In the genomic region with DNA sequence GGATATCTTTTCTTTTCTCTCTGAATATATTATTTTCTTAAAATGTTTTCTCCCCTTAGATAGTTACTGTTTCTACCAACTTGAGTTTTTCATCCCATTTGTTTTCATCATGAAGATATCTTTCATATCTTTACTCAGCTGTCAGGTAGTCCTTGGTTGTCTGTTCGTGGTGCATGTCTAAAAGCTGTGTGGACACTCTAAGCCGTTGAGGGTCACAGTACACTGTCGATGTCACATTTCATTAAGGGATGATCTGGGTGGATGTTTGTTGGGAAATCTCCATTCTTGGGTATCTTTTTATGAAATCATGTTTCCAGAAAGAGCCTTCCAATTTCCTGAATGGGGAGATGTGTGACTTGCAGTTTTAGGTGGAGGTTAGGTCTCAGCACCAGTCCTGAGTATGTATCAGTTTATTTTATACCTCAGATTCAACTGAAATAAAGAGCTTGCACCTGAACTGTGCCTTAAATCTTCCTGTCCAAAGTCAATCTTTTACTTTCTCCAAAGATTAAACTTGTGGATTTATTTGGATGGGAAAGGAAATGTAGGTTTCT, we compare ENCODE assay signal across 17 cellular contexts. TPM values are rescaled to one million over a fixed set of nuclear protein-coding genes. Genes with fewer than 3 reads are reported as not detected.
A peak's percentile ranks its signal among the peaks of the same experiment; 100 is the strongest.
DNase-seq lines count a peak whose midpoint lies in the region; ATAC-seq and TF ChIP-seq lines count a peak whose summit lies in the region.
"Had no signal": no experiment of that assay in that cellular context is flagged by ENCODE, and none has a peak within 500 bp of the region (broad histone marks: within the 10 kb centered on the region; RNA-seq: fewer than 3 reads in every experiment).

No MANE protein-coding gene starts in this region.

- ATAC-seq in IMR-90 (ENCODE audit: low read depth): no peak
- ATAC-seq in central memory CD8-positive, alpha-beta T cell (replicated peaks; ENCODE audit: extremely low read depth, poor library complexity, severe bottlenecking): no peak
- no peak for ATAC-seq in GM19455 (IDR thresholded peaks at IDR 0.05; ENCODE audit: unreplicated experiment)
- no peak for ATAC-seq in naive thymus-derived CD8-positive, alpha-beta T cell

- BruUV-seq in IMR-90 (replicated peaks; lab: Mats Ljungman, UMichigan): no TSS peak

- peaks cover 45% of the 10 kb centered on the region for H4K20me1 ChIP-seq in IMR-90 (ENCODE audit: insufficient read depth, low read length)

- H2BK20ac ChIP-seq in IMR-90 (ENCODE audit: low read depth, low read length): no peak overlapping the region

- no peak overlapping the region for H3K56ac ChIP-seq in IMR-90 (ENCODE audit: extremely low read depth, insufficient read depth, low read length)

- dilution Hi-C loops in IMR-90 (cut with HindIII; ENCODE audit: low sequenced_read_pairs, unreplicated experiment): no loop called here

- no peak overlapping the region for H3K18ac ChIP-seq in IMR-90 (ENCODE audit: low read depth, low read length)

- no peak overlapping the region for H2BK15ac ChIP-seq in IMR-90 (ENCODE audit: low read depth, low read length)

- peaks cover 4% of the 10 kb centered on the region for H3K4me1 ChIP-seq in IMR-90 (ENCODE audit: control insufficient read depth, insufficient read depth, low read length)
- peaks cover 13 to 14% of the 10 kb centered on the region in 2 experiments for H3K4me1 ChIP-seq in neutrophil (ENCODE audit: control insufficient read depth in 1 of 2, insufficient read depth in 1 of 2, low read depth in 1 of 2, low read length in 1 of 2)

- in situ Hi-C loops in IMR-90 (cut with MboI; ENCODE audit: low sequenced_read_pairs): loop anchor here (25.0 kb wide), 1 partner anchor 319 kb away; no protein-coding TSS in a partner anchor

- POLR2A ChIA-PET in IMR-90 (lab: Charles Lee; ENCODE audit: unreplicated experiment): no interaction called here
- POLR2A ChIA-PET in naive thymus-derived CD8-positive, alpha-beta T cell (lab: Charles Lee): interaction anchor here (0.7 kb wide), 1 partner anchor 21 kb away, joined by 4 read pairs; no protein-coding TSS in a partner anchor

- H3K4me3 ChIP-seq in IMR-90 (ENCODE audit: insufficient read depth, low read depth, low read length) (no peak overlapping the region), neutrophil (ENCODE audit: low read depth in 1 of 2, low read length in 1 of 2) (no peak overlapping the region)
- H3K4me3 ChIP-seq: MG63, SK-N-MC had no signal

- CTCF ChIA-PET in IMR-90 (lab: Yijun Ruan, JAX): interaction anchor here (0.6 kb wide), 1 partner anchor 25 kb away, joined by 3 read pairs; no protein-coding TSS in a partner anchor

- H3K27ac ChIP-seq in IMR-90 (ENCODE audit: insufficient read depth, low read length) (no peak overlapping the region), neutrophil (peak overlapping the region; percentile 11)
- H3K27ac ChIP-seq: C4-2B, KMS-11 had no signal

- no peak overlapping the region for H2AFZ ChIP-seq in IMR-90 (replicated peaks; ENCODE audit: low read length, poor library complexity)

- no peak overlapping the region for H4K8ac ChIP-seq in IMR-90 (ENCODE audit: low read depth in 2 of 2, low read length in 2 of 2)

- H2BK5ac ChIP-seq in IMR-90 (ENCODE audit: low read depth, low read length, poor library complexity, severe bottlenecking): no peak overlapping the region

- TF ChIP-seq POLR2A in IMR-90 (IDR thresholded peaks at IDR 0.05; ENCODE audit: low read depth, low read length): no peak

- H3K23ac ChIP-seq in IMR-90 (ENCODE audit: low read depth, low read length): no peak overlapping the region

- intact Hi-C loops in IMR-90 (cut with micrococcal nuclease): no loop called here

- no peaks in the 10 kb centered on the region for H3K27me3 ChIP-seq in IMR-90 (ENCODE audit: control insufficient read depth, insufficient read depth, low read length)
- no peaks in the 10 kb centered on the region for H3K27me3 ChIP-seq in neutrophil
- H3K27me3 ChIP-seq: MG63 had no signal

- no peak overlapping the region for H4K91ac ChIP-seq in IMR-90 (ENCODE audit: insufficient read depth, low read depth, low read length)

- peaks cover 28% of the 10 kb centered on the region for H3K36me3 Mint-ChIP-seq in central memory CD8-positive, alpha-beta T cell (ENCODE audit: insufficient read depth)
- peaks cover 15 to 64% (median 27%) of the 10 kb centered on the region in 3 donors for H3K36me3 Mint-ChIP-seq in naive thymus-derived CD8-positive, alpha-beta T cell

- TF ChIP-seq CTCF in IMR-90 (conservative IDR thresholded peaks at IDR 0.05; ENCODE audit: low read depth, low read length): no peak
- TF ChIP-seq CTCF in neutrophil (IDR thresholded peaks at IDR 0.05): no peak

- H3K14ac ChIP-seq in IMR-90 (replicated peaks; ENCODE audit: low read depth, low read length): no peak overlapping the region

- H3K36me3 ChIP-seq in IMR-90 (ENCODE audit: control insufficient read depth, insufficient read depth, low read length): peaks cover 19% of the 10 kb centered on the region
- peaks cover 4% of the 10 kb centered on the region for H3K36me3 ChIP-seq in neutrophil

- H3K9me3 ChIP-seq in IMR-90 (ENCODE audit: control insufficient read depth, insufficient read depth, low read length): peaks cover 2% of the 10 kb centered on the region; the same call in 1 of the 2 replicates
- H3K9me3 ChIP-seq in neutrophil: no peaks in the 10 kb centered on the region

- no peak overlapping the region for H3K4me3 Mint-ChIP-seq in central memory CD8-positive, alpha-beta T cell
- H3K4me3 Mint-ChIP-seq in naive thymus-derived CD8-positive, alpha-beta T cell: peak overlapping the region in 2 of 10 donors; percentile 11 to 27

- H4K5ac ChIP-seq in IMR-90 (ENCODE audit: low read depth, low read length): no peak overlapping the region

- H3K9me3 Mint-ChIP-seq in central memory CD8-positive, alpha-beta T cell: peaks cover 9% of the 10 kb centered on the region
- H3K9me3 Mint-ChIP-seq in naive thymus-derived CD8-positive, alpha-beta T cell: peaks cover 0 to 21% (median 11%) of the 10 kb centered on the region in 9 donors

- H2AK9ac ChIP-seq in IMR-90 (replicated peaks; ENCODE audit: low read depth, low read length, poor library complexity): no peak overlapping the region

- peak overlapping the region; percentile 13 for H3K27ac Mint-ChIP-seq in central memory CD8-positive, alpha-beta T cell (ENCODE audit: low read depth)
- H3K27ac Mint-ChIP-seq in naive thymus-derived CD8-positive, alpha-beta T cell: peak overlapping the region in 2 of 10 donors; percentile 4 to 16

- H2AK5ac ChIP-seq in IMR-90 (ENCODE audit: low read depth, low read length): no peak overlapping the region

- peaks cover 4% of the 10 kb centered on the region; the same call in 1 of the 2 replicates for H3K9me1 ChIP-seq in IMR-90 (ENCODE audit: insufficient read depth, low read length)

- H3K9ac ChIP-seq in IMR-90 (ENCODE audit: low read depth, low read length): no peak overlapping the region
- H3K9ac ChIP-seq: KMS-11 had no signal

- H3K4ac ChIP-seq in IMR-90 (ENCODE audit: low read depth, low read length): no peak overlapping the region

- H3K27me3 Mint-ChIP-seq in central memory CD8-positive, alpha-beta T cell: no peaks in the 10 kb centered on the region
- no peaks in the 10 kb centered on the region for H3K27me3 Mint-ChIP-seq in naive thymus-derived CD8-positive, alpha-beta T cell

- peaks cover 30% of the 10 kb centered on the region for H3K4me1 Mint-ChIP-seq in central memory CD8-positive, alpha-beta T cell
- H3K4me1 Mint-ChIP-seq in naive thymus-derived CD8-positive, alpha-beta T cell: peaks cover 17 to 41% (median 38%) of the 10 kb centered on the region in 4 donors

- peaks cover 42 to 48% of the 10 kb centered on the region in 2 experiments for H3K79me1 ChIP-seq in IMR-90 (ENCODE audit: low read depth in 1 of 2, low read length in 2 of 2)

- no peak overlapping the region for H2BK120ac ChIP-seq in IMR-90 (ENCODE audit: low read depth, low read length)

- no peak for TF ChIP-seq RAD21 in IMR-90 (IDR thresholded peaks at IDR 0.05; ENCODE audit: low read length)

- H3K4me2 ChIP-seq in IMR-90 (ENCODE audit: low read depth, low read length): no peak overlapping the region
- H3K4me2 ChIP-seq: KMS-11 had no signal

- 100% methylated on average over 3 of the region's 3 CpGs; no CpG with 5 or more reads in 1 of the 2 experiments for WGBS in IMR-90 (ENCODE audit: extremely low coverage in 2 of 2, insufficient read length in 1 of 2), 2 experiments

- DNase-seq in GF-D8 (lab: John Stamatoyannopoulos, UW) (peak; percentile 35), IMR-90 (no peak), activated gamma-delta T cell treated with Interleukin-2 at 50 U/mL for 16 hours (no peak)
- no peak for DNase-seq in central memory CD8-positive, alpha-beta T cell (ENCODE audit: low spot score in 2 of 2)
- DNase-seq in naive thymus-derived CD8-positive, alpha-beta T cell: no peak
- DNase-seq: COR-L47, MG63, NCI-H187, NCI-H2171, NCI-H446, NCI-H69, Right ventricle myocardium superior had no signal

TF ChIP-seq in IMR-90, 13 proteins besides CTCF, POLR2A, EP300 and RAD21:
- TF ChIP-seq NFE2L2 (IDR thresholded peaks at IDR 0.05; ENCODE audit: low read depth, low read length) (0 out of 2 replicates have a peak, but pooled peaks have one; percentile 13), CHD1 (IDR thresholded peaks at IDR 0.05; ENCODE audit: low read depth, low read length) (no peak)
TF ChIP-seq in IMR-90: peak in this region for 1.

RNA-seq across cellular contexts. Expression of a gene that starts 23.2 kb away (rescaled TPM):
- total RNA-seq in IMR-90 (2012; rRNA removed): 51.1 and 60.3 TPM in 2 replicates
- 10.8 and 15.7 TPM in 2 replicates for polyA plus RNA-seq in IMR-90 (2012; rRNA removed)
- polyA plus RNA-seq in IMR-90 (2012; cell fraction: cytosol; rRNA removed): 1.5 and 1.7 TPM in 2 replicates
- 4.1 and 52.3 TPM in 2 replicates for polyA plus RNA-seq in IMR-90 (2012; cell fraction: nucleus; rRNA removed; ENCODE audit: low replicate concordance)
- 100 to 1,000 TPM; 131 to 133 TPM for total RNA-seq in naive thymus-derived CD8-positive, alpha-beta T cell
- 10 to 100 TPM in 2 of 3 donors, 1 to 10 TPM in 1; 8.4 to 13.7 (median 13.5) TPM for polyA plus RNA-seq in naive thymus-derived CD8-positive, alpha-beta T cell
